ENCODE assay signal across 14 cellular contexts in genomic region chr12:25553083-25553482, GRCh38. TPM values are rescaled to one million over a fixed set of nuclear protein-coding genes. Genes with fewer than 3 reads are reported as not detected.
DNase-seq lines count a peak whose midpoint lies in the region; ATAC-seq, FAIRE-seq and TF ChIP-seq lines count a peak whose summit lies in the region.
"Had no signal": no experiment of that assay in that cellular context is flagged by ENCODE, and none has a peak within 500 bp of the region (broad histone marks: within the 10 kb centered on the region; RNA-seq: fewer than 3 reads in every experiment).

Gene LMNTD1, minus strand, starts transcription at chr12:25553283. Its CDS starts 324 bp downstream, at chr12:25552959.

- H3K4me3 ChIP-seq in PC-3 (ENCODE audit: low read length) = no peak within 1 kb of the TSS
- H3K4me3 ChIP-seq in skeletal muscle cell (ENCODE audit: low read depth, low read length) = no peak within 1 kb of the TSS
- no peak within 1 kb of the TSS for H3K4me3 ChIP-seq in pancreas
- H3K4me3 ChIP-seq: colonic mucosa, gastroesophageal sphincter, right lobe of liver had no signal

- no peaks in the 10 kb centered on the region for H3K36me3 ChIP-seq in PC-3 (ENCODE audit: low read depth, low read length)
- H3K36me3 ChIP-seq in pancreas = no peaks in the 10 kb centered on the region
- H3K36me3 ChIP-seq: colonic mucosa, gastroesophageal sphincter, right lobe of liver, WERI-Rb-1 had no signal

- H3K27ac ChIP-seq in PC-3 (ENCODE audit: low read length) (no peak within 1 kb of the TSS), pancreas (no peak within 1 kb of the TSS)
- H3K27ac ChIP-seq: colonic mucosa, gastroesophageal sphincter, KMS-11, right lobe of liver, WERI-Rb-1 had no signal

- POLR2A ChIA-PET in PC-3 (lab: Charles Lee; ENCODE audit: unreplicated experiment) = no interaction called here

- H2AFZ ChIP-seq in PC-3 (ENCODE audit: low read length) = no peak within 1 kb of the TSS

- no peak for FAIRE-seq in pancreas (lab: Jason Lieb, UNC)

- H3K27me3 ChIP-seq in PC-3 (ENCODE audit: low read length) (no peaks in the 10 kb centered on the region), pancreas (no peaks in the 10 kb centered on the region)
- H3K27me3 ChIP-seq: colonic mucosa, gastroesophageal sphincter, right lobe of liver had no signal

- DNase-seq in GM03348 (ENCODE audit: low spot score) (peak; percentile 35), PC-3 (peak; percentile 9), fibroblast of gingiva (ENCODE audit: low read depth) (peak; percentile 80), skeletal muscle cell (ENCODE audit: low read depth) (peak; percentile 60), pancreas (no peak)
- DNase-seq in activated effector memory CD4-positive, alpha-beta T cell treated with Interleukin-2 at 50 U/mL for 16 hours = no peak
- DNase-seq: colonic mucosa; naive thymus-derived CD4-positive, alpha-beta T cell; NCI-H2081 treated with DMSO at 0.1 percent for 48 hours; right lobe of liver; WERI-Rb-1 had no signal

- peak; percentile 48 for ATAC-seq in PC-3
- ATAC-seq in pancreas = no peak
- no peak for ATAC-seq in GM21717 (IDR thresholded peaks at IDR 0.05; ENCODE audit: unreplicated experiment)
- ATAC-seq: gastroesophageal sphincter; naive thymus-derived CD4-positive, alpha-beta T cell; right lobe of liver had no signal

- H3K4me1 ChIP-seq in PC-3 (ENCODE audit: insufficient read depth, low read length) = no peaks in the 10 kb centered on the region
- no peaks in the 10 kb centered on the region for H3K4me1 ChIP-seq in pancreas
- H3K4me1 ChIP-seq: colonic mucosa, gastroesophageal sphincter had no signal

- no peak within 1 kb of the TSS for H3K9ac ChIP-seq in PC-3 (ENCODE audit: low read length)
- H3K9ac ChIP-seq: KMS-11 had no signal

- no peaks in the 10 kb centered on the region for H3F3A ChIP-seq in PC-3 (ENCODE audit: low read length, unreplicated experiment)

- H3K4me2 ChIP-seq in PC-3 (ENCODE audit: low read length) = no peak within 1 kb of the TSS
- H3K4me2 ChIP-seq: KMS-11 had no signal

- no peaks in the 10 kb centered on the region for H4K20me1 ChIP-seq in PC-3 (ENCODE audit: low read length)

- CTCF ChIA-PET in PC-3 (lab: Charles Lee) = no interaction called here

- no peaks in the 10 kb centered on the region for H3K9me2 ChIP-seq in PC-3 (replicated peaks; ENCODE audit: low read length)

- no peaks in the 10 kb centered on the region for H3K9me3 ChIP-seq in PC-3 (ENCODE audit: low read length)
- H3K9me3 ChIP-seq in pancreas = no peaks in the 10 kb centered on the region
- H3K9me3 ChIP-seq: colonic mucosa, gastroesophageal sphincter, right lobe of liver had no signal

- intact Hi-C loops in PC-3 (cut with micrococcal nuclease) = loop anchor here (5.0 kb wide), 1 partner anchor 96 kb away; no protein-coding TSS in a partner anchor
- intact Hi-C loops in pancreas (cut with DNase I) = no loop called here

- no peaks in the 10 kb centered on the region for H3K79me2 ChIP-seq in PC-3 (ENCODE audit: low read length)

- WGBS in pancreas, 2 donors = 0 to 42% methylated on average over 1 of the region's 1 CpG

- BruUV-seq in PC-3 (replicated peaks; lab: Mats Ljungman, UMichigan) = no TSS peak

- TF ChIP-seq CTCF in PC-3 (conservative IDR thresholded peaks at IDR 0.05; ENCODE audit: low read depth, low read length) (no peak), pancreas (IDR thresholded peaks at IDR 0.05) (no peak)

RNA-seq across cellular contexts. Expression of gene LMNTD1, which starts in this region (rescaled TPM):
- total RNA-seq in PC-3 (2014; rRNA removed) = not detected in 2 replicates
- total RNA-seq in pancreas = under 1 TPM in 3 of 6 donors, not detected in 3; 0.22 to 0.55 (median 0.38) TPM
- under 1 TPM in 1 of 2 donors, not detected in 1; 0.70 TPM for polyA plus RNA-seq in pancreas
- total RNA-seq: colonic mucosa; naive thymus-derived CD4-positive, alpha-beta T cell; right lobe of liver had no signal
- polyA plus RNA-seq: naive thymus-derived CD4-positive, alpha-beta T cell had no signal

Comparison
In these comparisons a context has a peak if more than half of its experiments do, and no peak if none do; other contexts are left out.
1. Peak in DNase-seq and ATAC-seq in PC-3; RNA of the gene not detected or under 1 TPM.
2. DNase-seq: peak in GM03348 (single experiment), fibroblast of gingiva (single experiment) and skeletal muscle cell (single experiment); none in activated effector memory CD4-positive, alpha-beta T cell treated with Interleukin-2 at 50 U/mL for 16 hours (single experiment) and pancreas (0 of 6).